In genomic region chr5:173294673-173295320, GRCh38 we compare ENCODE assay signal across 12 cellular contexts. TPM values are rescaled to one million over a fixed set of nuclear protein-coding genes. Genes with fewer than 3 reads are reported as not detected.
DNase-seq lines count a peak whose midpoint lies in the region; ATAC-seq, FAIRE-seq and TF ChIP-seq lines count a peak whose summit lies in the region.
"Had no signal": no experiment of that assay in that cellular context is flagged by ENCODE, and none has a peak within 500 bp of the region (broad histone marks: within the 10 kb centered on the region; RNA-seq: fewer than 3 reads in every experiment).

No MANE protein-coding gene starts in this region.

- no peaks in the 10 kb centered on the region for H3K9me3 ChIP-seq in CD8-positive, alpha-beta memory T cell (ENCODE audit: low read length)
- H3K9me3 ChIP-seq in GM12878 (replicated peaks; ENCODE audit: control insufficient read depth, insufficient read depth, low read length): no peaks in the 10 kb centered on the region
- H3K9me3 ChIP-seq: left lung had no signal

- no peak for TF ChIP-seq EP300 in GM12878 (IDR thresholded peaks at IDR 0.05; ENCODE audit: borderline replicate concordance in 1 of 2, control insufficient read depth in 1 of 2, low read depth in 2 of 2, low read length in 2 of 2)

- no peak for TF ChIP-seq RAD21 in GM12878 (IDR thresholded peaks at IDR 0.05; ENCODE audit: insufficient read depth, low read depth, low read length)

- CTCF ChIA-PET in CD8-positive, alpha-beta memory T cell (lab: Charles Lee): interaction anchor here (0.8 to 1.8 kb wide), 6 partner anchors 10 to 678 kb away, joined by 3 to 6 read pairs (median 4); no protein-coding TSS in a partner anchor
- CTCF ChIA-PET in GM12878 (lab: Yijun Ruan, JAX): interaction anchor here (0.9 to 5.9 kb wide), 15 partner anchors 11 to 321 kb away, joined by 3 to 79 read pairs (median 4); partner anchors contain the start of genes BOD1 and STC2

- ATAC-seq in GM12878 (no peak), HG03469 (IDR thresholded peaks at IDR 0.05; ENCODE audit: unreplicated experiment) (no peak)
- ATAC-seq in naive thymus-derived CD8-positive, alpha-beta T cell: peak in 1 of 2 donors; percentile 20

- H3K4me3 Mint-ChIP-seq in CD8-positive, alpha-beta memory T cell: peak overlapping the region in 4 of 7 donors; percentile 49 to 70 (median 52)
- H3K4me3 Mint-ChIP-seq in naive thymus-derived CD8-positive, alpha-beta T cell: peak overlapping the region in 9 of 10 donors; percentile 44 to 93 (median 75)

- no peaks in the 10 kb centered on the region for H3K9me3 Mint-ChIP-seq in CD8-positive, alpha-beta memory T cell
- H3K9me3 Mint-ChIP-seq in naive thymus-derived CD8-positive, alpha-beta T cell: no peaks in the 10 kb centered on the region
- H3K9me3 Mint-ChIP-seq: activated T-helper 2 cell treated with anti-CD3 and anti-CD28 coated beads, Interferon-gamma antibody, Interleukin-2, Interleukin-4, amounts not matched to agents 10 μg/mL and 5 μg/mL and 100 μg/mL, durations not matched to agents 14 hours and 24 hours and 36 hours had no signal

- no TSS peak for BruUV-seq in GM12878 (replicated peaks; lab: Mats Ljungman, UMichigan)

- no peak for DNase-seq in CD8-positive, alpha-beta memory T cell
- DNase-seq in GM12878 (ENCODE audit: low read depth, low spot score): no peak
- DNase-seq in naive thymus-derived CD8-positive, alpha-beta T cell: peak in 1 of 10 donors; percentile 1
- no peak for DNase-seq in D341Med (ENCODE audit: low spot score)
- DNase-seq in NCI-H2081 treated with DMSO at 0.1 percent for 48 hours (lab: John Stamatoyannopoulos, UW): no peak
- no peak for DNase-seq in H54 (ENCODE audit: insufficient read length, low spot score)
- DNase-seq: left lung had no signal

- H3K27me3 ChIP-seq in CD8-positive, alpha-beta memory T cell (ENCODE audit: insufficient read depth, low read length, poor library complexity, severe bottlenecking): no peaks in the 10 kb centered on the region
- H3K27me3 ChIP-seq in KMS-11 (ENCODE audit: insufficient read depth, low read depth) (no peaks in the 10 kb centered on the region), GM12878 (replicated peaks in 1 of 2; ENCODE audit: control insufficient read depth in 2 of 2, insufficient read depth in 2 of 2, low read length in 1 of 2) (peaks cover 0 to 2% of the 10 kb centered on the region in 2 experiments; a peak in 2 of 4 replicates)

- POLR2A ChIA-PET in CD8-positive, alpha-beta memory T cell (lab: Charles Lee): no interaction called here
- POLR2A ChIA-PET in GM12878 (lab: Charles Lee): no interaction called here
- POLR2A ChIA-PET in naive thymus-derived CD8-positive, alpha-beta T cell (lab: Charles Lee): no interaction called here

- H3K79me2 ChIP-seq in KMS-11 (ENCODE audit: insufficient read depth, low read depth): no peaks in the 10 kb centered on the region
- H3K79me2 ChIP-seq in GM12878 (ENCODE audit: control insufficient read depth, insufficient read depth, low read length): no peaks in the 10 kb centered on the region

- in situ Hi-C loops in GM12878 (cut with MboI): loop anchor here (5.0 kb wide), 3 partner anchors 38 to 312 kb away; partner anchors contain the start of gene ATP6V0E1

- TF ChIP-seq CTCF in KMS-11 (conservative IDR thresholded peaks at IDR 0.05; ENCODE audit: low read depth, low read length) (no peak), GM12878 (IDR thresholded peaks at IDR 0.05 in 2 of 3, conservative IDR thresholded peaks at IDR 0.05 in 1 of 3; ENCODE audit: control insufficient read depth in 2 of 3, extremely low read depth in 1 of 3, insufficient read depth in 1 of 3, low read depth in 3 of 3, low read length in 3 of 3) (no peak)

- H3K27ac ChIP-seq in CD8-positive, alpha-beta memory T cell (ENCODE audit: low read depth, low read length): no peak overlapping the region
- H3K27ac ChIP-seq in KMS-11 (no peak overlapping the region), GM12878 (ENCODE audit: control insufficient read depth, insufficient read depth) (no peak overlapping the region)
- H3K27ac ChIP-seq: foreskin keratinocyte, left lung had no signal

- H3K4me1 ChIP-seq in CD8-positive, alpha-beta memory T cell (ENCODE audit: insufficient read depth, low read length): no peaks in the 10 kb centered on the region
- H3K4me1 ChIP-seq in KMS-11 (ENCODE audit: low read depth, poor library complexity, severe bottlenecking) (no peaks in the 10 kb centered on the region), GM12878 (ENCODE audit: control insufficient read depth, insufficient read depth, low read length) (peaks cover 26% of the 10 kb centered on the region)

- SMC1A ChIA-PET in GM12878 (lab: Charles Lee; ENCODE audit: uncharacterized antibody, unreplicated experiment): interaction anchor here (0.9 to 5.3 kb wide), 5 partner anchors 20 to 278 kb away, joined by 3 to 29 read pairs (median 4); no protein-coding TSS in a partner anchor

- peaks cover 13 to 14% (median 13%) of the 10 kb centered on the region in 3 donors for H3K4me1 Mint-ChIP-seq in CD8-positive, alpha-beta memory T cell
- peaks cover 12 to 15% (median 13%) of the 10 kb centered on the region in 4 donors for H3K4me1 Mint-ChIP-seq in naive thymus-derived CD8-positive, alpha-beta T cell

- no peak overlapping the region for H3K4me2 ChIP-seq in KMS-11
- H3K4me2 ChIP-seq in GM12878 (ENCODE audit: control insufficient read depth, insufficient read depth): peak overlapping the region; percentile 83

- FAIRE-seq in GM12878 (lab: Jason Lieb, UNC) (no peak), H54 (lab: Jason Lieb, UNC) (no peak)

- TF ChIP-seq POLR2A in GM12878 (IDR thresholded peaks at IDR 0.05; ENCODE audit: low read depth, low read length): no peak
- TF ChIP-seq POLR2A in H54 (IDR thresholded peaks at IDR 0.05; ENCODE audit: low read depth, low read length): no peak

- WGBS in GM12878 (ENCODE audit: insufficient coverage, insufficient replicate concordance, low lambda C conversion rate, missing lambda C conversion rate): 33% methylated on average over 10 of the region's 10 CpGs

- H2AFZ ChIP-seq in KMS-11 (ENCODE audit: low read depth) (peak overlapping the region; percentile 93; the same call in 1 of the 2 replicates), GM12878 (ENCODE audit: control insufficient read depth, low read depth, low read length) (peak overlapping the region; percentile 91)

- no peak overlapping the region for H3K9ac ChIP-seq in KMS-11
- H3K9ac ChIP-seq in GM12878 (ENCODE audit: control insufficient read depth, insufficient read depth, low read length): no peak overlapping the region

- H3K36me3 ChIP-seq in CD8-positive, alpha-beta memory T cell (ENCODE audit: insufficient read depth, low read length): no peaks in the 10 kb centered on the region
- H3K36me3 ChIP-seq in KMS-11 (ENCODE audit: insufficient read depth) (no peaks in the 10 kb centered on the region), GM12878 (ENCODE audit: control insufficient read depth in 2 of 2, insufficient read depth in 2 of 2, low read length in 1 of 2) (no peaks in the 10 kb centered on the region)
- H3K36me3 ChIP-seq: left lung had no signal

- H3K4me3 ChIP-seq in CD8-positive, alpha-beta memory T cell (ENCODE audit: low read length): no peak overlapping the region
- H3K4me3 ChIP-seq in KMS-11 (IDR thresholded peaks at IDR 0.05; ENCODE audit: insufficient read depth, low read depth, low read length) (no peak overlapping the region), GM12878 (no peak overlapping the region)
- H3K4me3 ChIP-seq: left lung had no signal

- RAD21 ChIA-PET in GM12878 (lab: Charles Lee; ENCODE audit: unreplicated experiment): interaction anchor here (1.1 to 2.6 kb wide), 2 partner anchors 37 to 280 kb away, joined by 7 to 22 read pairs; no protein-coding TSS in a partner anchor

- peaks cover 0 to 2% (median 0%) of the 10 kb centered on the region in 3 donors for H3K36me3 Mint-ChIP-seq in CD8-positive, alpha-beta memory T cell
- H3K36me3 Mint-ChIP-seq in naive thymus-derived CD8-positive, alpha-beta T cell: no peaks in the 10 kb centered on the region

- H3K27me3 Mint-ChIP-seq in CD8-positive, alpha-beta memory T cell: peaks cover 21 to 62% of the 10 kb centered on the region in 2 donors
- H3K27me3 Mint-ChIP-seq in naive thymus-derived CD8-positive, alpha-beta T cell: peaks cover 15 to 74% (median 45%) of the 10 kb centered on the region in 5 donors

- intact Hi-C loops in GM12878 (cut with micrococcal nuclease; ENCODE audit: unreplicated experiment): loop anchor here (1.0 to 10.0 kb wide), 3 partner anchors 38 to 680 kb away; no protein-coding TSS in a partner anchor

- peak overlapping the region in 2 of 8 donors; percentile 2 to 73 for H3K27ac Mint-ChIP-seq in CD8-positive, alpha-beta memory T cell
- H3K27ac Mint-ChIP-seq in naive thymus-derived CD8-positive, alpha-beta T cell: peak overlapping the region in 2 of 10 donors; percentile 24 to 86
- H3K27ac Mint-ChIP-seq: activated T-helper 2 cell treated with anti-CD3 and anti-CD28 coated beads, Interferon-gamma antibody, Interleukin-2, Interleukin-4, amounts not matched to agents 10 μg/mL and 5 μg/mL and 100 μg/mL, durations not matched to agents 14 hours and 24 hours and 36 hours had no signal

- H4K20me1 ChIP-seq in KMS-11 (ENCODE audit: insufficient read depth): no peaks in the 10 kb centered on the region
- no peaks in the 10 kb centered on the region for H4K20me1 ChIP-seq in GM12878 (ENCODE audit: control insufficient read depth, insufficient read depth)

RNA-seq across cellular contexts. Expression of gene STC2, which starts 33.4 kb away (rescaled TPM):
- 1 to 10 TPM; 2.1 to 2.4 TPM for total RNA-seq in CD8-positive, alpha-beta memory T cell
- polyA plus RNA-seq in CD8-positive, alpha-beta memory T cell: not detected
- total RNA-seq in GM12878 (2013; cell fraction: nucleolus; rRNA removed): 24.5 and 26.4 TPM in 2 replicates
- total RNA-seq in GM12878 (2014; rRNA removed) (2.0 and 3.4 TPM in 2 replicates), GM12878 (2014; rRNA removed; fragmentation: Illumina TruSeq; extraction: Trizol) (1.7 and 1.8 TPM in 2 replicates), GM12878 (2021) (3.5 and 3.7 TPM in 2 replicates)
- polyA plus RNA-seq in GM12878 (2011; ENCODE audit: low read depth): 2.1 TPM
- polyA plus RNA-seq in GM12878 (2011; rRNA removed) (1.1 and 1.2 TPM in 2 replicates), GM12878 (2014; fragmentation: Illumina TruSeq; extraction: Trizol) (1.5 and 2.0 TPM in 2 replicates), GM12878 (2014; fragmentation: Nextera tagmentation; extraction: Ambion mirVana) (under 1 TPM; 0.05 to 0.13 TPM), GM12878 (2014; rRNA removed) (3.2 and 4.8 TPM in 2 replicates), GM12878 (2016; fragmentation: Nextera tagmentation; extraction: Ambion mirVana) (1 to 10 TPM; 2.6 to 4.4 TPM)
- 0.62 and 1.5 TPM in 2 replicates for polyA plus RNA-seq in GM12878 (2011; cell fraction: cytosol; rRNA removed)
- 2.4 and 4.0 TPM in 2 replicates for polyA plus RNA-seq in GM12878 (2011; cell fraction: nucleus; rRNA removed)
- 5.0 and 6.0 TPM in 2 replicates for polyA plus RNA-seq in GM12878 (2012)
- polyA minus RNA-seq in GM12878 (2011; rRNA and poly(A)+ RNA removed): 0.51 and 0.98 TPM in 2 replicates
- polyA minus RNA-seq in GM12878 (2011; cell fraction: cytosol; rRNA and poly(A)+ RNA removed): 0.67 and 3.0 TPM in 2 replicates
- polyA minus RNA-seq in GM12878 (2011; cell fraction: nucleus; rRNA and poly(A)+ RNA removed): 1.6 and 1.9 TPM in 2 replicates
- not detected for total RNA-seq in naive thymus-derived CD8-positive, alpha-beta T cell
- not detected for polyA plus RNA-seq in naive thymus-derived CD8-positive, alpha-beta T cell

RNA-seq across cellular contexts. Expression of gene NKX2-5, which starts 59.8 kb away (rescaled TPM):
- under 1 TPM in 1 of 2 experiments, not detected in 1; 0.22 TPM for total RNA-seq in CD8-positive, alpha-beta memory T cell
- not detected for polyA plus RNA-seq in CD8-positive, alpha-beta memory T cell
- total RNA-seq in GM12878 (2013; cell fraction: nucleolus; rRNA removed): not detected in 2 replicates
- not detected in 2 replicates for total RNA-seq in GM12878 (2014; rRNA removed)
- total RNA-seq in GM12878 (2014; rRNA removed; fragmentation: Illumina TruSeq; extraction: Trizol): not detected in 2 replicates
- total RNA-seq in GM12878 (2021): not detected in 2 replicates
- not detected for polyA plus RNA-seq in GM12878 (2011; ENCODE audit: low read depth)
- polyA plus RNA-seq in GM12878 (2011; rRNA removed): not detected in 2 replicates
- polyA plus RNA-seq in GM12878 (2011; cell fraction: cytosol; rRNA removed): not detected in 2 replicates
- polyA plus RNA-seq in GM12878 (2011; cell fraction: nucleus; rRNA removed): not detected in 2 replicates
- not detected in 2 replicates for polyA plus RNA-seq in GM12878 (2012)
- not detected in 2 replicates for polyA plus RNA-seq in GM12878 (2014; fragmentation: Illumina TruSeq; extraction: Trizol)
- polyA plus RNA-seq in GM12878 (2014; fragmentation: Nextera tagmentation; extraction: Ambion mirVana): not detected
- not detected in 2 replicates for polyA plus RNA-seq in GM12878 (2014; rRNA removed)
- polyA plus RNA-seq in GM12878 (2016; fragmentation: Nextera tagmentation; extraction: Ambion mirVana): under 1 TPM in 1 of 2 experiments, not detected in 1; 0.23 TPM
- not detected in 2 replicates for polyA minus RNA-seq in GM12878 (2011; rRNA and poly(A)+ RNA removed)
- polyA minus RNA-seq in GM12878 (2011; cell fraction: cytosol; rRNA and poly(A)+ RNA removed): not detected in 2 replicates
- not detected in 2 replicates for polyA minus RNA-seq in GM12878 (2011; cell fraction: nucleus; rRNA and poly(A)+ RNA removed)
- total RNA-seq in naive thymus-derived CD8-positive, alpha-beta T cell: not detected
- polyA plus RNA-seq in naive thymus-derived CD8-positive, alpha-beta T cell: under 1 TPM in 1 of 3 donors, not detected in 2; 0.36 TPM
- total RNA-seq: activated T-helper 2 cell treated with anti-CD3 and anti-CD28 coated beads, Interferon-gamma antibody, Interleukin-2, Interleukin-4, amounts not matched to agents 10 μg/mL and 5 μg/mL and 100 μg/mL, durations not matched to agents 14 hours and 24 hours and 36 hours; foreskin keratinocyte; left lung; T-helper 1 cell treated with Interleukin-12 subunit alpha and Interleukin-12 subunit beta and Interleukin-4 antibody, amounts not matched to agents 30 ng/mL and 1 ng/mL, for 36 hours had no signal
- polyA plus RNA-seq: foreskin keratinocyte had no signal
